In the genomic region with DNA sequence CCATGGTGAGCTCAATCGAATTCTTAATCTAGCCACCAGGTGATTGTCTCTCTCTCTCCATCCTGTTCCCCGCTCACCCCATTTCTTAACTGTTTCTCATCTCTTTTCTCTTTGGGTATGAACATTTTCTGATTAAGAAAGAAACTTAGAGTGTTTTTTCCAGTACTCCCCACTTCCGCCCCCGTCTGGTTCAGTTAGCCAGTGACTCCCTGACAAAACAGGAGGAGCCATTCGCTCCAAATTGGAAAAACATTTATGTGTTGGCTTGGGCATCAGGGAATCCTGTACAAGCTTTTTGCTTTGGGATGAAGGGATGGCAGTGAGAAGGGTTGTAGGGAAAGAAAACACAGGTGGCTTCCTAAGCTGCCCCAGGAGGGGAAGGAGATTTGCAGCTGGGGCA, we compare ENCODE assay signal across 1 cellular context.
TF ChIP-seq lines count a peak whose summit lies in the region.

No MANE protein-coding gene starts in this region.

TF ChIP-seq in H1, 55 proteins besides CTCF, POLR2A, EP300 and RAD21:
- TF ChIP-seq CHD7 (IDR thresholded peaks at IDR 0.05; ENCODE audit: insufficient replicate concordance, low read length) = no peak
- TF ChIP-seq RBBP5 (IDR thresholded peaks at IDR 0.05; ENCODE audit: borderline replicate concordance, low read depth, low read length) = no peak
- TF ChIP-seq CREB1 (IDR thresholded peaks at IDR 0.05) = no peak
- TF ChIP-seq KDM1A (IDR thresholded peaks at IDR 0.05; ENCODE audit: borderline replicate concordance, low read length) = no peak
- no peak for TF ChIP-seq E2F6 (IDR thresholded peaks at IDR 0.05)
- TF ChIP-seq CHD2 (IDR thresholded peaks at IDR 0.05; ENCODE audit: low read length) = no peak
- no peak for TF ChIP-seq ZNF274 (IDR thresholded peaks at IDR 0.05; ENCODE audit: borderline replicate concordance, extremely low read depth, low read length)
- TF ChIP-seq CBX5 (IDR thresholded peaks at IDR 0.05; ENCODE audit: low read depth, low read length) = no peak
- no peak for TF ChIP-seq SIRT6 (IDR thresholded peaks at IDR 0.05; ENCODE audit: low read length)
- no peak for TF ChIP-seq JUND (IDR thresholded peaks at IDR 0.05; ENCODE audit: low read length)
- TF ChIP-seq CEBPB (IDR thresholded peaks at IDR 0.05; ENCODE audit: low read depth, low read length) = no peak
- no peak for TF ChIP-seq TCF12 (IDR thresholded peaks at IDR 0.05; ENCODE audit: low read depth, low read length)
- no peak for TF ChIP-seq ATF2 (IDR thresholded peaks at IDR 0.05; ENCODE audit: low read length)
- no peak for TF ChIP-seq EZH2 (IDR thresholded peaks at IDR 0.05; ENCODE audit: low read depth, low read length, severe bottlenecking)
- no peak for TF ChIP-seq TAF1 (IDR thresholded peaks at IDR 0.05; ENCODE audit: low read depth, low read length)
